ENCODE assay signal across 2 cellular contexts in the genomic region with DNA sequence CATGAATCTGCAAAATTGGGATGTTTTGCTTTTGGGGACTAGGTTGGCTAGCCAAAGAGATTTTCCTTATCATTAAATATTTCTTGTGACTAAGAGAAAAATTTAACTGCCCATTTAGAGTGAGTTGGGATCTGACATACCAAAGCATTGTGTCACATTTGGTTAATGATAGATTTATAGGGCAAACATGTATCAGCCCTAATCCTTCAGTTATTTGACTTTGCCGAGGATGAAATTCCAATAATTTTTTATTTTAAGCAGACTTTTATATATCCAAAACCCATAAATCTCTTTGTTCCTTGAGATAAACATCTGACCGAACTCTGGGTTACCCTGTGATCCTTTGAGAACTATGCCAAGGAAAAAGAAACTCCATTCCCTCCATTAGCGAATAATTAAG.
TF ChIP-seq lines count a peak whose summit lies in the region.

No MANE protein-coding gene starts in this region.

TF ChIP-seq in IMR-90, 13 proteins besides CTCF, POLR2A, EP300 and RAD21 (continued from another document):
- TF ChIP-seq CHD1 (IDR thresholded peaks at IDR 0.05; ENCODE audit: low read depth, low read length) (no peak), CEBPB (IDR thresholded peaks at IDR 0.05; ENCODE audit: low read depth, low read length) (no peak), MXI1 (IDR thresholded peaks at IDR 0.05; ENCODE audit: borderline replicate concordance, low read depth, low read length) (no peak), ELK1 (IDR thresholded peaks at IDR 0.05; ENCODE audit: borderline replicate concordance, low read depth, low read length) (no peak), MAZ (IDR thresholded peaks at IDR 0.05; ENCODE audit: borderline replicate concordance, low read depth, low read length) (no peak), RCOR1 (IDR thresholded peaks at IDR 0.05; ENCODE audit: insufficient replicate concordance, low read length) (no peak), BHLHE40 (IDR thresholded peaks at IDR 0.05; ENCODE audit: low read depth, low read length) (no peak), SMC3 (IDR thresholded peaks at IDR 0.05; ENCODE audit: low read depth, low read length) (no peak), NFE2L2 (IDR thresholded peaks at IDR 0.05; ENCODE audit: low read depth, low read length) (no peak)
- TF ChIP-seq, protein P1, sequence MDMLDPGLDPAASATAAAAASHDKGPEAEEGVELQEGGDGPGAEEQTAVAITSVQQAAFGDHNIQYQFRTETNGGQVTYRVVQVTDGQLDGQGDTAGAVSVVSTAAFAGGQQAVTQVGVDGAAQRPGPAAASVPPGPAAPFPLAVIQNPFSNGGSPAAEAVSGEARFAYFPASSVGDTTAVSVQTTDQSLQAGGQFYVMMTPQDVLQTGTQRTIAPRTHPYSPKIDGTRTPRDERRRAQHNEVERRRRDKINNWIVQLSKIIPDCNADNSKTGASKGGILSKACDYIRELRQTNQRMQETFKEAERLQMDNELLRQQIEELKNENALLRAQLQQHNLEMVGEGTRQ (IDR thresholded peaks at IDR 0.05; ENCODE audit: low read depth, low read length): no peak

TF ChIP-seq in endothelial cell of umbilical vein, 7 proteins besides CTCF, POLR2A, EP300 and RAD21 (continued from another document):
- no peak for TF ChIP-seq JUN (IDR thresholded peaks at IDR 0.05; ENCODE audit: borderline replicate concordance, insufficient read depth, insufficient read length, low read depth)
- TF ChIP-seq FOS (IDR thresholded peaks at IDR 0.05; ENCODE audit: borderline replicate concordance, insufficient read depth, low read length): no peak
- TF ChIP-seq MYC (IDR thresholded peaks at IDR 0.05; ENCODE audit: low read depth, low read length): no peak
- TF ChIP-seq GATA2 (IDR thresholded peaks at IDR 0.05; ENCODE audit: insufficient read depth, insufficient read length, low read depth, low read length): no peak
- TF ChIP-seq, protein P2, sequence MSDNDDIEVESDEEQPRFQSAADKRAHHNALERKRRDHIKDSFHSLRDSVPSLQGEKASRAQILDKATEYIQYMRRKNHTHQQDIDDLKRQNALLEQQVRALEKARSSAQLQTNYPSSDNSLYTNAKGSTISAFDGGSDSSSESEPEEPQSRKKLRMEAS (IDR thresholded peaks at IDR 0.05; ENCODE audit: insufficient read depth, insufficient read length): no peak
